1 cellular context compared by ENCODE assay signal in genomic region chr10:34216348-34216908, GRCh38.
A peak's percentile ranks its signal among the peaks of the same experiment; 100 is the strongest.
TF ChIP-seq lines count a peak whose summit lies in the region.

No MANE protein-coding gene starts in this region.

TF ChIP-seq in HepG2, 621 proteins besides CTCF, POLR2A, EP300 and RAD21 (continued from another document and continues in another):
- TF ChIP-seq ZNF710 (CRISPR knock-in tag; IDR thresholded peaks at IDR 0.05; ENCODE audit: borderline replicate concordance) (no peak), HNF4G (IDR thresholded peaks at IDR 0.05; ENCODE audit: borderline replicate concordance, low read depth, low read length) (no peak), HNF4G (CRISPR knock-in tag; IDR thresholded peaks at IDR 0.05; ENCODE audit: borderline replicate concordance, low read depth) (peak; percentile 47; the same call in 1 of the 2 replicates), SKI (IDR thresholded peaks at IDR 0.05; ENCODE audit: partially characterized antibody) (no peak), HOXA7 (CRISPR knock-in tag; IDR thresholded peaks at IDR 0.05) (no peak), ZNF326 (CRISPR knock-in tag; IDR thresholded peaks at IDR 0.05; ENCODE audit: borderline replicate concordance) (no peak), ZNF720 (CRISPR knock-in tag; IDR thresholded peaks at IDR 0.05) (no peak), EHMT2 (IDR thresholded peaks at IDR 0.05; ENCODE audit: borderline replicate concordance, low read depth, low read length) (no peak; the same call in 1 of the 2 replicates), HNF1A (IDR thresholded peaks at IDR 0.05; ENCODE audit: low read depth) (peak; percentile 72), HNF1A (CRISPR knock-in tag; IDR thresholded peaks at IDR 0.05; ENCODE audit: borderline replicate concordance) (peak; percentile 57; the same call in 1 of the 2 replicates), RCOR2 (CRISPR knock-in tag; IDR thresholded peaks at IDR 0.05) (peak; percentile 72; the same call in 1 of the 2 replicates), ELK4 (CRISPR knock-in tag; IDR thresholded peaks at IDR 0.05; ENCODE audit: borderline replicate concordance) (no peak), KDM2A (CRISPR knock-in tag; IDR thresholded peaks at IDR 0.05; ENCODE audit: borderline replicate concordance, low read depth) (no peak), IKZF1 (IDR thresholded peaks at IDR 0.05) (no peak), ZNF543 (CRISPR knock-in tag; IDR thresholded peaks at IDR 0.05) (no peak), ZNF747 (CRISPR knock-in tag; IDR thresholded peaks at IDR 0.05; ENCODE audit: borderline replicate concordance) (no peak), DBP (CRISPR knock-in tag; IDR thresholded peaks at IDR 0.05; ENCODE audit: not compliant biosample characterization) (no peak), HNRNPH1 (optimal IDR thresholded peaks at IDR 0.05; ENCODE audit: low read depth, low read length) (no peak), CBX1 (IDR thresholded peaks at IDR 0.05; ENCODE audit: low read depth) (no peak), ZFP1 (CRISPR knock-in tag; IDR thresholded peaks at IDR 0.05) (no peak), BHLHE40 (IDR thresholded peaks at IDR 0.05; ENCODE audit: low read length) (no peak), AKNA (CRISPR knock-in tag; IDR thresholded peaks at IDR 0.05; ENCODE audit: borderline replicate concordance) (no peak), CEBPG (CRISPR knock-in tag; IDR thresholded peaks at IDR 0.05) (peak; percentile 48; the same call in 1 of the 2 replicates), PREB (CRISPR knock-in tag; IDR thresholded peaks at IDR 0.05) (no peak), ZNF646 (CRISPR knock-in tag; IDR thresholded peaks at IDR 0.05) (no peak), FOXP4 (CRISPR knock-in tag; IDR thresholded peaks at IDR 0.05) (peak; percentile 85), REL (CRISPR knock-in tag; conservative IDR thresholded peaks at IDR 0.05) (no peak), ZNF232 (CRISPR knock-in tag; IDR thresholded peaks at IDR 0.05; ENCODE audit: borderline replicate concordance) (no peak), TARDBP (CRISPR knock-in tag; IDR thresholded peaks at IDR 0.05) (peak; percentile 82), ZNF792 (CRISPR knock-in tag; IDR thresholded peaks at IDR 0.05) (no peak), NPAS2 (CRISPR knock-in tag; IDR thresholded peaks at IDR 0.05; ENCODE audit: borderline replicate concordance) (no peak), RXRB (CRISPR knock-in tag; IDR thresholded peaks at IDR 0.05; ENCODE audit: borderline replicate concordance) (no peak; the same call in 1 of the 2 replicates), RXRA (CRISPR knock-in tag; IDR thresholded peaks at IDR 0.05) (no peak), SATB2 (CRISPR knock-in tag; IDR thresholded peaks at IDR 0.05) (no peak), TBP (CRISPR knock-in tag; IDR thresholded peaks at IDR 0.05) (no peak), CBX5 (CRISPR knock-in tag; IDR thresholded peaks at IDR 0.05; ENCODE audit: borderline replicate concordance) (no peak)
